In genomic region chr1:244381887-244382565, GRCh38 we compare ENCODE assay signal across 15 cellular contexts.
DNase-seq lines count a peak whose midpoint lies in the region; ATAC-seq, FAIRE-seq and TF ChIP-seq lines count a peak whose summit lies in the region.
"Had no signal": no experiment of that assay in that cellular context is flagged by ENCODE, and none has a peak within 500 bp of the region (broad histone marks: within the 10 kb centered on the region; RNA-seq: fewer than 3 reads in every experiment).

No MANE protein-coding gene starts in this region.

- no peak overlapping the region for H3K4me3 ChIP-seq in A549
- H3K4me3 ChIP-seq in bronchial epithelial cell (ENCODE audit: low read depth, low read length) = no peak overlapping the region
- H3K4me3 ChIP-seq in left lung = no peak overlapping the region
- H3K4me3 ChIP-seq in body of pancreas = no peak overlapping the region
- H3K4me3 ChIP-seq: esophagus squamous epithelium, GM12878 had no signal

- POLR2A ChIA-PET in A549 (lab: Yijun Ruan, JAX) = no interaction called here

- FAIRE-seq in A549 (lab: Jason Lieb, UNC) (no peak), bronchial epithelial cell (lab: Jason Lieb, UNC) (no peak)
- FAIRE-seq: kidney had no signal

- TF ChIP-seq EP300 in A549 (IDR thresholded peaks at IDR 0.05) = no peak

- TF ChIP-seq POLR2A in A549 (IDR thresholded peaks at IDR 0.05; ENCODE audit: low read length) = no peak
- no peak for TF ChIP-seq POLR2A in body of pancreas (IDR thresholded peaks at IDR 0.05)

- ATAC-seq in A549 = peak; percentile 56 to 64; a peak in 5 of 6 replicates
- peak; percentile 24 for ATAC-seq in left lung
- ATAC-seq in GM18867 (IDR thresholded peaks at IDR 0.05; ENCODE audit: unreplicated experiment) = no peak
- ATAC-seq in body of pancreas = no peak
- ATAC-seq: GM12878 had no signal

- H3K36me3 ChIP-seq in bronchial epithelial cell (ENCODE audit: control insufficient read depth, insufficient read depth, low read length) = no peaks in the 10 kb centered on the region
- H3K36me3 ChIP-seq in left lung = no peaks in the 10 kb centered on the region
- H3K36me3 ChIP-seq in body of pancreas (replicated peaks in 1 of 2; ENCODE audit: insufficient read depth in 1 of 2, low read depth in 2 of 2) = no peaks in the 10 kb centered on the region
- H3K36me3 ChIP-seq: esophagus squamous epithelium had no signal

- no peak for DNase-seq in A549 (ENCODE audit: low read depth in 1 of 2, low spot score in 1 of 2)
- DNase-seq in HT1080 (ENCODE audit: low read depth) = peak; percentile 79
- peak; percentile 22 for DNase-seq in bronchial epithelial cell (ENCODE audit: low read depth)
- DNase-seq in left lung = no peak
- DNase-seq in NCI-H1105 treated with DMSO at 0.1 percent for 48 hours (lab: John Stamatoyannopoulos, UW) = no peak
- no peak for DNase-seq in SHP77 (lab: John Stamatoyannopoulos, UW)
- no peak for DNase-seq in body of pancreas
- DNase-seq: activated CD4-positive, alpha-beta T cell treated with anti-CD3 and anti-CD28 coated beads, Interleukin-2, amount 50 U/mL, for 4 hours; activated effector memory CD4-positive, alpha-beta T cell treated with Interleukin-2 at 50 U/mL for 16 hours; esophagus squamous epithelium; kidney; NCI-H1092; NCI-H2227 treated with DMSO at 0.1 percent for 48 hours had no signal

- TF ChIP-seq RAD21 in A549 (conservative IDR thresholded peaks at IDR 0.05 in 1 of 2, IDR thresholded peaks at IDR 0.05 in 1 of 2) = no peak

- H3K27ac ChIP-seq in A549 (peak overlapping the region; percentile 21 to 42; a peak in 3 of 6 replicates), left lung (no peak overlapping the region), body of pancreas (no peak overlapping the region)
- H3K27ac ChIP-seq: esophagus squamous epithelium had no signal

- H3K9me3 ChIP-seq in A549 (no peaks in the 10 kb centered on the region), left lung (no peaks in the 10 kb centered on the region), body of pancreas (no peaks in the 10 kb centered on the region)
- H3K9me3 ChIP-seq: esophagus squamous epithelium had no signal

- intact Hi-C loops in left lung (cut with DNase I) (no loop called here), body of pancreas (cut with DNase I) (no loop called here)

- CTCF ChIA-PET in A549 (lab: Yijun Ruan, JAX) = interaction anchor here (0.6 to 1.6 kb wide), 3 partner anchors 20 to 83 kb away, joined by 3 read pairs; no protein-coding TSS in a partner anchor

- H3K27me3 ChIP-seq in bronchial epithelial cell (ENCODE audit: control insufficient read depth, insufficient read depth, low read length) (no peaks in the 10 kb centered on the region), left lung (no peaks in the 10 kb centered on the region), body of pancreas (no peaks in the 10 kb centered on the region)
- H3K27me3 ChIP-seq: esophagus squamous epithelium had no signal

- peak overlapping the region; percentile 63 for H3K4me2 ChIP-seq in A549

- peaks cover 14% of the 10 kb centered on the region for H3K4me1 ChIP-seq in A549
- H3K4me1 ChIP-seq in left lung = no peaks in the 10 kb centered on the region
- no peaks in the 10 kb centered on the region for H3K4me1 ChIP-seq in body of pancreas

- no peak for TF ChIP-seq CTCF in A549 (IDR thresholded peaks at IDR 0.05)
- TF ChIP-seq CTCF in bronchial epithelial cell (IDR thresholded peaks at IDR 0.05; ENCODE audit: insufficient read depth, low read length, severe bottlenecking) = no peak
- TF ChIP-seq CTCF in left lung (IDR thresholded peaks at IDR 0.05) = no peak
- no peak for TF ChIP-seq CTCF in body of pancreas (IDR thresholded peaks at IDR 0.05)

- 61% methylated on average over 7 of the region's 7 CpGs for WGBS in A549 (ENCODE audit: missing lambda C conversion rate)
- WGBS in body of pancreas, 2 donors = 91 to 95% methylated on average over 7 of the region's 7 CpGs

TF ChIP-seq in A549, 52 proteins besides CTCF, POLR2A, EP300 and RAD21:
- TF ChIP-seq MAZ (IDR thresholded peaks at IDR 0.05; ENCODE audit: borderline replicate concordance, low read depth, low read length) = no peak
- no peak for TF ChIP-seq HMGXB4 (CRISPR knock-in tag; IDR thresholded peaks at IDR 0.05; ENCODE audit: borderline replicate concordance)
- TF ChIP-seq REST (IDR thresholded peaks at IDR 0.05) = no peak
- TF ChIP-seq FOSL2 (IDR thresholded peaks at IDR 0.05) = no peak
- peak; percentile 48; the same call in 1 of the 2 replicates for TF ChIP-seq FOSL2 (CRISPR knock-in tag; IDR thresholded peaks at IDR 0.05)
TF ChIP-seq in A549: peak in this region for 1.

Comparison
In these comparisons a context has a peak if more than half of its experiments do, and no peak if none do; other contexts are left out.
1. ATAC-seq: peak in A549 (2 of 2) and left lung (single experiment); none in GM18867 (single experiment) and body of pancreas (single experiment).
2. DNase-seq: peak in HT1080 (single experiment) and bronchial epithelial cell (single experiment); none in A549 (0 of 2), left lung (0 of 2), NCI-H1105 treated with DMSO at 0.1 percent for 48 hours (single experiment), SHP77 (0 of 2) and body of pancreas (0 of 4).
3. H3K27ac ChIP-seq: peak in A549 (2 of 2); none in left lung (0 of 2) and body of pancreas (0 of 4).